ENCODE assay signal across 13 cellular contexts in genomic region chr14:54606631-54607133, GRCh38. TPM values are rescaled to one million over a fixed set of nuclear protein-coding genes. Genes with fewer than 3 reads are reported as not detected.
DNase-seq lines count a peak whose midpoint lies in the region; ATAC-seq and TF ChIP-seq lines count a peak whose summit lies in the region.
"Had no signal": no experiment of that assay in that cellular context is flagged by ENCODE, and none has a peak within 500 bp of the region (broad histone marks: within the 10 kb centered on the region; RNA-seq: fewer than 3 reads in every experiment).

No MANE protein-coding gene starts in this region.

- peaks cover 5% of the 10 kb centered on the region for H3K4me1 Mint-ChIP-seq in stimulated activated naive CD8-positive, alpha-beta T cell treated with anti-CD3 and anti-CD28 coated beads, Interleukin-15, amount 100 ng/mL, for 72 hours

- peak overlapping the region; percentile 39 for H3K4me2 ChIP-seq in skeletal muscle satellite cell (ENCODE audit: low read length)

- H3K9me3 ChIP-seq in ascending aorta: no peaks in the 10 kb centered on the region
- H3K9me3 ChIP-seq in heart right ventricle: peaks cover 0 to 12% (median 0%) of the 10 kb centered on the region in 11 donors
- no peaks in the 10 kb centered on the region for H3K9me3 ChIP-seq in skeletal muscle satellite cell (replicated peaks; ENCODE audit: low read length)

- TF ChIP-seq CTCF in ascending aorta (IDR thresholded peaks at IDR 0.05): no peak
- no peak for TF ChIP-seq CTCF in heart right ventricle (IDR thresholded peaks at IDR 0.05)

- no peaks in the 10 kb centered on the region for H3K9me3 Mint-ChIP-seq in stimulated activated naive CD8-positive, alpha-beta T cell treated with anti-CD3 and anti-CD28 coated beads, Interleukin-15, amount 100 ng/mL, for 72 hours

- DNase-seq in GM03348 (ENCODE audit: low spot score) (peak; percentile 83), ascending aorta (ENCODE audit: low spot score in 2 of 2) (no peak), heart right ventricle (peak; percentile 20 to 58), NK-92 (lab: John Stamatoyannopoulos, UW; ENCODE audit: unreplicated experiment) (no peak), NCI-H510A (lab: John Stamatoyannopoulos, UW) (no peak)
- no peak for DNase-seq in stimulated activated naive CD8-positive, alpha-beta T cell treated with anti-CD3 and anti-CD28 coated beads, Interleukin-15, amount 100 ng/mL, for 72 hours
- DNase-seq: activated T-cell treated with anti-CD3 and anti-CD28 coated beads, Interleukin-2, amount 50 U/mL, for 4 hours; NCI-H446 treated with DMSO at 0.1 percent for 48 hours; RPMI8226; WERI-Rb-1 had no signal

- intact Hi-C loops in ascending aorta (cut with DNase I) (loop anchor here (5.0 kb wide), 1 partner anchor 46 kb away; no protein-coding TSS in a partner anchor), heart right ventricle (cut with DNase I) (no loop called here)

- H3K9ac ChIP-seq in skeletal muscle satellite cell (ENCODE audit: low read depth, low read length): peak overlapping the region; percentile 6

- H3K36me3 ChIP-seq in ascending aorta (no peaks in the 10 kb centered on the region), heart right ventricle (peaks cover 0 to 5% (median 0%) of the 10 kb centered on the region in 9 donors), skeletal muscle satellite cell (ENCODE audit: insufficient read depth, low read length) (peaks cover 5% of the 10 kb centered on the region)

- WGBS in heart right ventricle, 2 donors: 53 to 70% methylated on average over 3 of the region's 3 CpGs

- H3K4me1 ChIP-seq in ascending aorta: peaks cover 14 to 40% of the 10 kb centered on the region in 2 donors
- peaks cover 0 to 65% (median 34%) of the 10 kb centered on the region in 9 donors for H3K4me1 ChIP-seq in heart right ventricle
- H3K4me1 ChIP-seq in skeletal muscle satellite cell (ENCODE audit: control insufficient read depth, insufficient read depth, low read length): peaks cover 48% of the 10 kb centered on the region

- no peak overlapping the region for H3K27ac Mint-ChIP-seq in stimulated activated naive CD8-positive, alpha-beta T cell treated with anti-CD3 and anti-CD28 coated beads, Interleukin-15, amount 100 ng/mL, for 72 hours
- H3K27ac Mint-ChIP-seq: progenitor cell of endocrine pancreas had no signal

- H3K4me3 ChIP-seq in ascending aorta (no peak overlapping the region), heart right ventricle (no peak overlapping the region), skeletal muscle satellite cell (ENCODE audit: low read length) (peak overlapping the region; percentile 22)

- ATAC-seq in heart right ventricle (peak; percentile 41 to 90 (median 82)), HG03045 (IDR thresholded peaks at IDR 0.05; ENCODE audit: unreplicated experiment) (no peak)
- no peak for ATAC-seq in stimulated activated naive CD8-positive, alpha-beta T cell treated with anti-CD3 and anti-CD28 coated beads, Interleukin-15, amount 100 ng/mL, for 72 hours
- ATAC-seq: activated T-cell treated with anti-CD3 and anti-CD28 coated beads, Interleukin-2, amount 50 U/mL, for 4 hours had no signal

- peaks cover 8% of the 10 kb centered on the region for H3K27me3 Mint-ChIP-seq in stimulated activated naive CD8-positive, alpha-beta T cell treated with anti-CD3 and anti-CD28 coated beads, Interleukin-15, amount 100 ng/mL, for 72 hours

- H3K27ac ChIP-seq in ascending aorta: peak overlapping the region; percentile 66 to 69
- H3K27ac ChIP-seq in heart right ventricle: peak overlapping the region; percentile 70 to 88 (median 80)
- H3K27ac ChIP-seq: WERI-Rb-1 had no signal

- H3K27me3 ChIP-seq in ascending aorta: no peaks in the 10 kb centered on the region
- H3K27me3 ChIP-seq in heart right ventricle: no peaks in the 10 kb centered on the region
- H3K27me3 ChIP-seq in skeletal muscle satellite cell (ENCODE audit: control insufficient read depth, insufficient read depth, low read length): no peaks in the 10 kb centered on the region

- no peak overlapping the region for H3K4me3 Mint-ChIP-seq in stimulated activated naive CD8-positive, alpha-beta T cell treated with anti-CD3 and anti-CD28 coated beads, Interleukin-15, amount 100 ng/mL, for 72 hours
- H3K4me3 Mint-ChIP-seq: activated T-cell treated with anti-CD3 and anti-CD28 coated beads, Interleukin-2, amount 50 U/mL, for 4 hours had no signal

RNA-seq across cellular contexts. Expression of gene SAMD4A, which starts 39.8 kb away (rescaled TPM):
- total RNA-seq in ascending aorta (66.0 TPM), heart right ventricle (100 to 1,000 TPM; 141 to 284 (median 233) TPM)
- polyA plus RNA-seq in heart right ventricle: 10 to 100 TPM; 14.0 to 41.0 TPM
- 15.7 and 20.3 TPM in 2 replicates for total RNA-seq in skeletal muscle satellite cell (2012; rRNA removed)

Comparison
In these comparisons a context has a peak if more than half of its experiments do, and no peak if none do; other contexts are left out.
1. DNase-seq: peak in GM03348 (single experiment) and heart right ventricle (2 of 2); none in ascending aorta (0 of 2), stimulated activated naive CD8-positive, alpha-beta T cell treated with anti-CD3 and anti-CD28 coated beads, Interleukin-15, amount 100 ng/mL, for 72 hours (0 of 2), NK-92 (single experiment) and NCI-H510A (single experiment).
2. ATAC-seq: peak in heart right ventricle (8 of 8); none in stimulated activated naive CD8-positive, alpha-beta T cell treated with anti-CD3 and anti-CD28 coated beads, Interleukin-15, amount 100 ng/mL, for 72 hours (single experiment) and HG03045 (single experiment).